Comparison of ENCODE assay signal across 8 cellular contexts in the genomic region with DNA sequence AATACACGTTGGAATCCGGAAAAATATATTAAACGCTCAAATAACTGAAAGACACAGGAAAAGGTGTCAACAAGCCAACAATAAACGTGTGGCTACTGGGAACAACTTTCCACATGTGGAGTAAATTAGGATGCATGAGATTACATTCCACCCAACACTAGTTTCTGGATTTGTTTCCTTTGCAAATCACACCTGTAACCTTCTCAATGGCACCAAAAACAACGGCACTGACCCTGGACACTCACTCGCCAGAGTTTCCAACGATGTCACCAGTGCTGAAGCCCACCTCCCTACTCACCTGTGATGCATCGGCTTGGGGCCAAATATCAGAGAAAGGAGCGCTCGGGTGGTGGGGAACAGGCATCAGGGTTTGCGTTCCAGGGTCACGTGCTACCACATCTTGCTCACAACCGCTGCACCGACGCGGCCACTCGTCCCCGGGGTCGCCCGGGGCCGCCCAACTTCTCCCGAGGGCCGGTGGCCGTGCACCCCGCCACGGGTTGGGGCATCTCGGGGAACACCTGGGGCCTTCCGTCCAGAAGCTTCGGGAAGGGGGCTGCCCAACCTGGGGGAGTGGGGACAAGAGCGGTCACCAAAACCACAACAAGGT. TPM values are rescaled to one million over a fixed set of nuclear protein-coding genes. Genes with fewer than 3 reads are reported as not detected.
DNase-seq lines count a peak whose midpoint lies in the region; ATAC-seq and TF ChIP-seq lines count a peak whose summit lies in the region.

No MANE protein-coding gene starts in this region.

- H3K27me3 ChIP-seq in Peyer's patch (no peaks in the 10 kb centered on the region), spleen (replicated peaks in 1 of 7) (no peaks in the 10 kb centered on the region)

- intact Hi-C loops in spleen (cut with DNase I; ENCODE audit: low total_unique reads), result loop anchor here (5.0 kb wide), 1 partner anchor 127 kb away; no protein-coding TSS in a partner anchor

- H3K27ac ChIP-seq in Peyer's patch (peak overlapping the region; percentile 84 to 91 (median 87)), spleen (peak overlapping the region; percentile 50 to 91 (median 81))

- no peaks in the 10 kb centered on the region for H3K9me3 ChIP-seq in Peyer's patch
- H3K9me3 ChIP-seq in spleen, result no peaks in the 10 kb centered on the region

- WGBS in spleen, 5 donors, result 2 to 8% (median 3%) methylated on average over 10 to 30 of the region's 30 CpGs

- in situ Hi-C loops in astrocyte of the cerebellum (cut with HindIII; ENCODE audit: low sequenced_read_pairs), result no loop called here

- H3K4me3 ChIP-seq in AG09309 (ENCODE audit: control insufficient read depth, low read depth, low read length), result peak overlapping the region; percentile 87
- peak overlapping the region; percentile 81 to 93 (median 90) for H3K4me3 ChIP-seq in Peyer's patch
- peak overlapping the region; percentile 65 for H3K4me3 ChIP-seq in astrocyte of the cerebellum (ENCODE audit: low read depth, low read length)
- peak overlapping the region; percentile 56 to 90 (median 84) for H3K4me3 ChIP-seq in spleen

- H3K36me3 ChIP-seq in Peyer's patch (peaks cover 0 to 26% (median 0%) of the 10 kb centered on the region in 3 donors), spleen (peaks cover 4 to 41% (median 21%) of the 10 kb centered on the region in 6 donors)

- DNase-seq in AG09309 (ENCODE audit: low read depth) (no peak), Peyer's patch (peak in 2 of 3 donors; percentile 50 to 56), astrocyte of the cerebellum (ENCODE audit: low read depth) (no peak), iPS-NIHi11 (ENCODE audit: low spot score) (peak; percentile 68), spleen (no peak), pons (ENCODE audit: low spot score) (no peak)

- peaks cover 0 to 35% (median 10%) of the 10 kb centered on the region in 4 donors for H3K4me1 ChIP-seq in Peyer's patch
- H3K4me1 ChIP-seq in spleen, result peaks cover 16 to 50% (median 39%) of the 10 kb centered on the region in 6 donors

- peak; percentile 11 for ATAC-seq in GM18873 (IDR thresholded peaks at IDR 0.05; ENCODE audit: low FRiP score, unreplicated experiment)
- ATAC-seq in HG03135 (IDR thresholded peaks at IDR 0.05; ENCODE audit: unreplicated experiment), result peak; percentile 25

- TF ChIP-seq POLR2A in Peyer's patch (IDR thresholded peaks at IDR 0.05) (no peak), spleen (IDR thresholded peaks at IDR 0.05) (no peak)

- TF ChIP-seq CTCF in AG09309 (IDR thresholded peaks at IDR 0.05; ENCODE audit: control insufficient read depth, insufficient read depth, low read depth, low read length, missing control alignments) (no peak), Peyer's patch (IDR thresholded peaks at IDR 0.05) (no peak), astrocyte of the cerebellum (IDR thresholded peaks at IDR 0.05; ENCODE audit: low read depth, low read length, missing control alignments) (no peak), spleen (IDR thresholded peaks at IDR 0.05 in 8 of 11, conservative IDR thresholded peaks at IDR 0.05 in 3 of 11) (no peak)

RNA-seq across cellular contexts. Expression of gene PRDM4, which starts 0.6 kb away (rescaled TPM):
- 10 to 100 TPM; 25.6 to 67.6 (median 52.9) TPM for total RNA-seq in Peyer's patch
- total RNA-seq in spleen, result 10 to 100 TPM; 24.9 to 38.4 (median 30.0) TPM
- polyA plus RNA-seq in spleen, result 1 to 10 TPM; 8.2 to 9.3 (median 8.7) TPM

RNA-seq across cellular contexts. Expression of gene ASCL4, which starts 14.2 kb away (rescaled TPM):
- total RNA-seq in Peyer's patch (not detected), spleen (not detected)
- polyA plus RNA-seq in spleen, result under 1 TPM; 0.03 to 0.13 (median 0.05) TPM

Comparison
In these comparisons a context has a peak if more than half of its experiments do, and no peak if none do; other contexts are left out.
1. DNase-seq: peak in Peyer's patch (2 of 3) and iPS-NIHi11 (single experiment); none in AG09309 (single experiment), astrocyte of the cerebellum (single experiment), spleen (single experiment) and pons (single experiment).
2. Peak in every context shown above with its lines, with median percentiles within 50 percentile points of each other: H3K4me3 ChIP-seq.